8 cellular contexts compared by ENCODE assay signal in genomic region chr11:6473481-6474422, GRCh38. TPM values are rescaled to one million over a fixed set of nuclear protein-coding genes. Genes with fewer than 3 reads are reported as not detected.
DNase-seq lines count a peak whose midpoint lies in the region; ATAC-seq and TF ChIP-seq lines count a peak whose summit lies in the region.

TSS of gene TRIM3 (minus strand) at chr11:6473941. CDS start at chr11:6465695, 8,246 bp downstream.

- TF ChIP-seq CTCF in activated CD8-positive, alpha-beta T cell treated with anti-CD3 and anti-CD28 coated beads for 36 hours (IDR thresholded peaks at IDR 0.05), result no peak
- no peak for TF ChIP-seq CTCF in lung (IDR thresholded peaks at IDR 0.05; ENCODE audit: control extremely low read depth, extremely low read depth)

- no peaks in the 10 kb centered on the region for H3K27me3 Mint-ChIP-seq in activated CD8-positive, alpha-beta T cell treated with anti-CD3 and anti-CD28 coated beads for 36 hours

- intact Hi-C loops in activated CD8-positive, alpha-beta T cell treated with anti-CD3 and anti-CD28 coated beads for 36 hours (cut with micrococcal nuclease), result no loop called here

- ATAC-seq in GM19025 (IDR thresholded peaks at IDR 0.05; ENCODE audit: low read depth, unreplicated experiment) (peak; percentile 82), HG03378 (IDR thresholded peaks at IDR 0.05; ENCODE audit: unreplicated experiment) (peak; percentile 29), lung (ENCODE audit: insufficient read depth, low FRiP score) (peak; percentile 92)
- ATAC-seq in activated CD8-positive, alpha-beta T cell treated with anti-CD3 and anti-CD28 coated beads for 36 hours, result peak; percentile 66

- peaks cover 16% of the 10 kb centered on the region for H3K36me3 ChIP-seq in ectodermal cell (ENCODE audit: control insufficient read depth, insufficient read depth, low read length)
- H3K36me3 ChIP-seq in lung (ENCODE audit: control insufficient read depth in 2 of 2, insufficient read depth in 2 of 2, low read length in 2 of 2), result peaks cover 0 to 19% of the 10 kb centered on the region in 2 donors

- 1% methylated on average over 87 of the region's 87 CpGs for WGBS in ectodermal cell, 2 experiments
- WGBS in lung, 2 donors, result 1% methylated on average over 57 to 87 of the region's 87 CpGs

- H3K4me1 Mint-ChIP-seq in activated CD8-positive, alpha-beta T cell treated with anti-CD3 and anti-CD28 coated beads for 36 hours (ENCODE audit: low read depth), result peaks cover 10% of the 10 kb centered on the region

- POLR2A ChIA-PET in activated CD8-positive, alpha-beta T cell treated with anti-CD3 and anti-CD28 coated beads for 36 hours (lab: Charles Lee), result interaction anchor here (0.5 to 2.8 kb wide), 7 partner anchors 10 to 341 kb away, joined by 3 to 17 read pairs (median 3); no protein-coding TSS in a partner anchor

- H3K27me3 ChIP-seq in ectodermal cell (ENCODE audit: control insufficient read depth, insufficient read depth, low read length, poor library complexity, severe bottlenecking) (no peaks in the 10 kb centered on the region), lung (ENCODE audit: control insufficient read depth, insufficient read depth) (no peaks in the 10 kb centered on the region)

- peak within 1 kb of the TSS; percentile 76 for H3K4me3 Mint-ChIP-seq in activated CD8-positive, alpha-beta T cell treated with anti-CD3 and anti-CD28 coated beads for 36 hours

- peak within 1 kb of the TSS; percentile 18 for H3K27ac Mint-ChIP-seq in activated CD8-positive, alpha-beta T cell treated with anti-CD3 and anti-CD28 coated beads for 36 hours

- H3K9me3 ChIP-seq in ectodermal cell (ENCODE audit: control insufficient read depth, low read length), result no peaks in the 10 kb centered on the region
- no peaks in the 10 kb centered on the region for H3K9me3 ChIP-seq in lung (ENCODE audit: control insufficient read depth in 2 of 2, insufficient read depth in 1 of 2, low read length in 1 of 2)

- DNase-seq in AG08395 (ENCODE audit: low spot score) (peak; percentile 99), NCI-H526 (lab: John Stamatoyannopoulos, UW) (peak; percentile 80 to 95), lung (ENCODE audit: low spot score) (peak; percentile 93)
- DNase-seq in activated CD8-positive, alpha-beta T cell treated with anti-CD3 and anti-CD28 coated beads for 36 hours, result peak; percentile 64
- DNase-seq in stimulated activated CD4-positive, alpha-beta T cell treated with anti-CD3 and anti-CD28 coated beads, TNF-alpha, amount 100 ng/mL, for 24 hours (ENCODE audit: low read depth in 3 of 3), result peak; percentile 21 to 68 (median 42)

- peak within 1 kb of the TSS; percentile 86 for H3K27ac ChIP-seq in ectodermal cell (ENCODE audit: insufficient read depth, low read depth, low read length, poor library complexity, severe bottlenecking)
- peak within 1 kb of the TSS; percentile 82 to 95 for H3K27ac ChIP-seq in lung (ENCODE audit: low read depth in 1 of 2, low read length in 1 of 2)

- no peaks in the 10 kb centered on the region for H3K9me3 Mint-ChIP-seq in activated CD8-positive, alpha-beta T cell treated with anti-CD3 and anti-CD28 coated beads for 36 hours

- H3K36me3 Mint-ChIP-seq in activated CD8-positive, alpha-beta T cell treated with anti-CD3 and anti-CD28 coated beads for 36 hours (ENCODE audit: low read depth), result peaks cover 12% of the 10 kb centered on the region

- H3K4me1 ChIP-seq in ectodermal cell (ENCODE audit: control insufficient read depth, insufficient read depth, low read length) (peaks cover 11% of the 10 kb centered on the region), lung (ENCODE audit: control insufficient read depth in 2 of 2, insufficient read depth in 2 of 2, low read length in 2 of 2) (peaks cover 0 to 7% of the 10 kb centered on the region in 2 donors)

- CTCF ChIA-PET in activated CD8-positive, alpha-beta T cell treated with anti-CD3 and anti-CD28 coated beads for 36 hours (lab: Charles Lee), result interaction anchor here (1.1 to 7.7 kb wide), 7 partner anchors 9 to 120 kb away, joined by 4 to 41 read pairs (median 7); partner anchors contain the start of gene HPX

- peak within 1 kb of the TSS; percentile 87 for H3K4me3 ChIP-seq in ectodermal cell (ENCODE audit: insufficient read depth, low read depth, low read length)
- H3K4me3 ChIP-seq in lung, result peak within 1 kb of the TSS; percentile 68

RNA-seq across cellular contexts. Expression of gene TRIM3, which starts in this region (rescaled TPM):
- total RNA-seq in activated CD8-positive, alpha-beta T cell treated with anti-CD3 and anti-CD28 coated beads for 36 hours, result 1 to 10 TPM; 4.4 to 5.5 TPM
- 21.9 TPM for polyA plus RNA-seq in ectodermal cell (2013, experiment 1 of 4)
- 18.8 TPM for polyA plus RNA-seq in ectodermal cell (2013, experiment 2 of 4)
- 11.5 TPM for polyA plus RNA-seq in ectodermal cell (2013, experiment 3 of 4)
- polyA plus RNA-seq in ectodermal cell (2013, experiment 4 of 4), result 13.1 TPM
- total RNA-seq in lung, result 10 to 100 TPM; 28.4 to 29.0 TPM
- 10 to 100 TPM; 15.7 to 16.4 TPM for polyA plus RNA-seq in lung

Comparison
In these comparisons a context has a peak if more than half of its experiments do, and no peak if none do; other contexts are left out.
1. Peak in every context shown above with its lines: DNase-seq, ATAC-seq, H3K4me3 ChIP-seq and H3K27ac ChIP-seq.
2. RNA of gene TRIM3 (total RNA-seq): 28.4 to 29.0 TPM in lung; 4.4 to 5.5 TPM in activated CD8-positive, alpha-beta T cell treated with anti-CD3 and anti-CD28 coated beads for 36 hours; every median in the first group is over 4 times any median in the second.
3. DNase-seq: peak in every context shown above with its lines; median percentile 99 in AG08395; 93 in lung; 88 in NCI-H526; 64 in activated CD8-positive, alpha-beta T cell treated with anti-CD3 and anti-CD28 coated beads for 36 hours; 42 in stimulated activated CD4-positive, alpha-beta T cell treated with anti-CD3 and anti-CD28 coated beads, TNF-alpha, amount 100 ng/mL, for 24 hours.
4. ATAC-seq: peak in every context shown above with its lines; median percentile 92 in lung; 82 in GM19025; 66 in activated CD8-positive, alpha-beta T cell treated with anti-CD3 and anti-CD28 coated beads for 36 hours; 29 in HG03378.